Comparison of ENCODE assay signal across 15 cellular contexts in genomic region chr16:57988929-57989328, GRCh38. TPM values are rescaled to one million over a fixed set of nuclear protein-coding genes. Genes with fewer than 3 reads are reported as not detected.
DNase-seq lines count a peak whose midpoint lies in the region; ATAC-seq lines count a peak whose summit lies in the region.
"Had no signal": no experiment of that assay in that cellular context is flagged by ENCODE, and none has a peak within 500 bp of the region (broad histone marks: within the 10 kb centered on the region; RNA-seq: fewer than 3 reads in every experiment).

No MANE protein-coding gene starts in this region.

- ATAC-seq in esophagus mucosa (peak; percentile 63), HG02571 (IDR thresholded peaks at IDR 0.05; ENCODE audit: unreplicated experiment) (no peak), HG02885 (IDR thresholded peaks at IDR 0.05; ENCODE audit: poor library complexity, unreplicated experiment) (no peak)
- ATAC-seq: activated T-cell treated with anti-CD3 and anti-CD28 coated beads, Interleukin-2, amount 50 U/mL, for 4 hours; right lobe of liver had no signal

- DNase-seq in NCI-H345 (lab: John Stamatoyannopoulos, UW) (peak; percentile 17), NCI-H345 treated with DMSO at 0.1 percent for 48 hours (lab: John Stamatoyannopoulos, UW; ENCODE audit: unreplicated experiment) (no peak), NCI-H524 treated with DMSO at 0.1 percent for 48 hours (lab: John Stamatoyannopoulos, UW) (peak; percentile 19), putamen (ENCODE audit: low spot score) (peak; percentile 20), NCI-H128 (lab: John Stamatoyannopoulos, UW; ENCODE audit: unreplicated experiment) (no peak)
- DNase-seq: activated B cell treated with CpG ODN at 0.5 μM for 24 hours; activated T-cell treated with anti-CD3 and anti-CD28 coated beads, Interleukin-2, amount 50 U/mL, for 4 hours; KG1; NCI-H2081 treated with DMSO at 0.1 percent for 48 hours; SHP77 treated with DMSO at 0.1 percent for 48 hours had no signal

RNA-seq across cellular contexts. Expression of gene ZNF319, which starts 11.5 kb away (rescaled TPM):
- 5.1 TPM for total RNA-seq in esophagus mucosa

RNA-seq across cellular contexts. Expression of gene USB1, which starts 12.3 kb away (rescaled TPM):
- 26.3 TPM for total RNA-seq in esophagus mucosa

RNA-seq across cellular contexts. Expression of gene CNGB1, which starts 18.0 kb away (rescaled TPM):
- 0.32 TPM for total RNA-seq in esophagus mucosa
- total RNA-seq: activated B cell treated with CpG ODN at 0.5 μM for 24 hours; activated T-cell treated with anti-CD3 and anti-CD28 coated beads, Interleukin-2, amount 50 U/mL, for 4 hours; endothelial cell of umbilical vein; right lobe of liver had no signal

RNA-seq across cellular contexts. Expression of gene MMP15, which starts 36.6 kb away (rescaled TPM):
- total RNA-seq in esophagus mucosa, result 4.6 TPM

Comparison
In these comparisons a context has a peak if more than half of its experiments do, and no peak if none do; other contexts are left out.
1. DNase-seq: peak in NCI-H345 (single experiment), NCI-H524 treated with DMSO at 0.1 percent for 48 hours (single experiment) and putamen (single experiment); none in NCI-H345 treated with DMSO at 0.1 percent for 48 hours (single experiment) and NCI-H128 (single experiment).